In the genomic region with DNA sequence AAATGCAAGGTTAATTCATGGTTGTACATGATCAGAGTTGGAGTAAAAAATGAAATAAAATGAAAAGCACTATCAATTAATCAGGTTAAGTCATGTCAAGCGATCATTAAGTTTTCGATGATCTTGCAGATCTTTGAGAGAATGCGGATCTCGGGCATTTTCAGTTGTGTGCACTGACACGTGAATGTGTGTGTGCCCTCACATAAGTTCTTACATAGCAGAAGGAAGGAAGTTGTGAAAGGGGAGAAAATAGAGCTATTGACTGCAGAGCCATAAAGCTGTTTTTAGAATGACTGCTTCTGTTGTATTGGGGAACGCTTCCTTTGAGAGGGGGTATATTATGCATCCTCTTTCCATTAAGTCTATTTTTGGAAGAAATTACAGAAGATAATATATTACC, we compare ENCODE assay signal across 12 cellular contexts.
A peak's percentile ranks its signal among the peaks of the same experiment; 100 is the strongest.
DNase-seq lines count a peak whose midpoint lies in the region; ATAC-seq and TF ChIP-seq lines count a peak whose summit lies in the region.
"Had no signal": no experiment of that assay in that cellular context is flagged by ENCODE, and none has a peak within 500 bp of the region (broad histone marks: within the 10 kb centered on the region; RNA-seq: fewer than 3 reads in every experiment).

No MANE protein-coding gene starts in this region.

- TF ChIP-seq CTCF in CD14-positive monocyte (IDR thresholded peaks at IDR 0.05) (no peak), natural killer cell (IDR thresholded peaks at IDR 0.05) (no peak), prostate gland (IDR thresholded peaks at IDR 0.05) (no peak)

- TF ChIP-seq POLR2A in prostate gland (IDR thresholded peaks at IDR 0.05): no peak

- DNase-seq in CD14-positive monocyte (ENCODE audit: low spot score) (peak; percentile 57), KBM-7 (peak; percentile 90), natural killer cell (no peak), T-helper 17 cell (no peak), prostate gland (ENCODE audit: low spot score) (no peak), OCI-M2 (lab: John Stamatoyannopoulos, UW; ENCODE audit: unreplicated experiment) (no peak)
- DNase-seq: activated naive CD4-positive, alpha-beta T cell treated with anti-CD3 and anti-CD28 coated beads, Interleukin-2, amount 50 U/mL, for 16 hours; NCI-H226; substantia nigra had no signal

- H3K27me3 Mint-ChIP-seq in CD14-positive monocyte (ENCODE audit: low read depth in 3 of 3): no peaks in the 10 kb centered on the region
- no peaks in the 10 kb centered on the region for H3K27me3 Mint-ChIP-seq in dendritic cell treated with granulocyte-macrophage colony-stimulating factor and Interleukin-4, amounts not matched to agents 40 ng/mL and 50 ng/mL, for 4 days
- peaks cover 3 to 4% of the 10 kb centered on the region in 2 donors for H3K27me3 Mint-ChIP-seq in natural killer cell (ENCODE audit: low read depth in 2 of 2)
- peaks cover 41% of the 10 kb centered on the region for H3K27me3 Mint-ChIP-seq in T-helper 17 cell

- H3K4me3 ChIP-seq in prostate gland: no peak overlapping the region

- H3K4me3 Mint-ChIP-seq in CD14-positive monocyte: peak overlapping the region; percentile 57 to 85
- H3K4me3 Mint-ChIP-seq in dendritic cell treated with granulocyte-macrophage colony-stimulating factor and Interleukin-4, amounts not matched to agents 40 ng/mL and 50 ng/mL, for 4 days: peak overlapping the region; percentile 30
- H3K4me3 Mint-ChIP-seq in natural killer cell: peak overlapping the region; percentile 89
- H3K4me3 Mint-ChIP-seq in T-helper 17 cell: no peak overlapping the region

- H3K4me1 ChIP-seq in prostate gland (replicated peaks): no peaks in the 10 kb centered on the region

- H3K27ac ChIP-seq in prostate gland: no peak overlapping the region
- H3K27ac ChIP-seq: C4-2B had no signal

- in situ Hi-C loops in KBM-7 (cut with MboI; ENCODE audit: low pct_unique_long_range_greater_than_20kb, low sequenced_read_pairs): no loop called here

- H3K36me3 ChIP-seq in prostate gland: no peaks in the 10 kb centered on the region

- H3K9me3 ChIP-seq in T-helper 17 cell (ENCODE audit: control insufficient read depth, low read length, poor library complexity, severe bottlenecking) (no peaks in the 10 kb centered on the region), prostate gland (no peaks in the 10 kb centered on the region)

- ATAC-seq in natural killer cell: peak in 1 of 3 donors; percentile 54
- no peak for ATAC-seq in T-helper 17 cell
- no peak for ATAC-seq in HG02981 (IDR thresholded peaks at IDR 0.05; ENCODE audit: unreplicated experiment)

- H3K27ac Mint-ChIP-seq in CD14-positive monocyte (peak overlapping the region; percentile 26 to 87 (median 54)), natural killer cell (peak overlapping the region; percentile 47 to 89), T-helper 17 cell (no peak overlapping the region)
- peak overlapping the region; percentile 77 for H3K27ac Mint-ChIP-seq in dendritic cell treated with granulocyte-macrophage colony-stimulating factor and Interleukin-4, amounts not matched to agents 40 ng/mL and 50 ng/mL, for 4 days

- intact Hi-C loops in CD14-positive monocyte (cut with micrococcal nuclease) (no loop called here), natural killer cell (cut with micrococcal nuclease) (loop anchor here (5.0 to 10.0 kb wide), 2 partner anchors 37 to 101 kb away; a partner anchor contains a TSS), prostate gland (cut with DNase I) (no loop called here)
- intact Hi-C loops in dendritic cell treated with granulocyte-macrophage colony-stimulating factor and Interleukin-4, amounts not matched to agents 40 ng/mL and 50 ng/mL, for 4 days (cut with micrococcal nuclease): no loop called here

- no peaks in the 10 kb centered on the region for H3K27me3 ChIP-seq in prostate gland (replicated peaks; ENCODE audit: insufficient read depth)

- peaks cover 49% of the 10 kb centered on the region for H3K4me1 Mint-ChIP-seq in CD14-positive monocyte
- peaks cover 37% of the 10 kb centered on the region for H3K4me1 Mint-ChIP-seq in dendritic cell treated with granulocyte-macrophage colony-stimulating factor and Interleukin-4, amounts not matched to agents 40 ng/mL and 50 ng/mL, for 4 days (ENCODE audit: low read depth)
- peaks cover 75 to 76% of the 10 kb centered on the region in 2 donors for H3K4me1 Mint-ChIP-seq in natural killer cell
- H3K4me1 Mint-ChIP-seq in T-helper 17 cell: peaks cover 3% of the 10 kb centered on the region

- H3K36me3 Mint-ChIP-seq in CD14-positive monocyte: peaks cover 0 to under 1% of the 10 kb centered on the region in 2 donors
- H3K36me3 Mint-ChIP-seq in dendritic cell treated with granulocyte-macrophage colony-stimulating factor and Interleukin-4, amounts not matched to agents 40 ng/mL and 50 ng/mL, for 4 days (ENCODE audit: low read depth): no peaks in the 10 kb centered on the region
- H3K36me3 Mint-ChIP-seq in natural killer cell: no peaks in the 10 kb centered on the region
- no peaks in the 10 kb centered on the region for H3K36me3 Mint-ChIP-seq in T-helper 17 cell (ENCODE audit: low read depth)

- 71% methylated on average over 6 of the region's 6 CpGs for WGBS in prostate gland

- H3K9me3 Mint-ChIP-seq in CD14-positive monocyte: peaks cover 3 to 12% (median 7%) of the 10 kb centered on the region in 7 donors
- peaks cover 15% of the 10 kb centered on the region for H3K9me3 Mint-ChIP-seq in dendritic cell treated with granulocyte-macrophage colony-stimulating factor and Interleukin-4, amounts not matched to agents 40 ng/mL and 50 ng/mL, for 4 days
- H3K9me3 Mint-ChIP-seq in natural killer cell: no peaks in the 10 kb centered on the region

Comparison
In these comparisons a context has a peak if more than half of its experiments do, and no peak if none do; other contexts are left out.
1. DNase-seq: peak in CD14-positive monocyte (single experiment) and KBM-7 (single experiment); none in natural killer cell (single experiment), T-helper 17 cell (0 of 3), prostate gland (single experiment) and OCI-M2 (single experiment).